ENCODE assay signal across 8 cellular contexts in the genomic region with DNA sequence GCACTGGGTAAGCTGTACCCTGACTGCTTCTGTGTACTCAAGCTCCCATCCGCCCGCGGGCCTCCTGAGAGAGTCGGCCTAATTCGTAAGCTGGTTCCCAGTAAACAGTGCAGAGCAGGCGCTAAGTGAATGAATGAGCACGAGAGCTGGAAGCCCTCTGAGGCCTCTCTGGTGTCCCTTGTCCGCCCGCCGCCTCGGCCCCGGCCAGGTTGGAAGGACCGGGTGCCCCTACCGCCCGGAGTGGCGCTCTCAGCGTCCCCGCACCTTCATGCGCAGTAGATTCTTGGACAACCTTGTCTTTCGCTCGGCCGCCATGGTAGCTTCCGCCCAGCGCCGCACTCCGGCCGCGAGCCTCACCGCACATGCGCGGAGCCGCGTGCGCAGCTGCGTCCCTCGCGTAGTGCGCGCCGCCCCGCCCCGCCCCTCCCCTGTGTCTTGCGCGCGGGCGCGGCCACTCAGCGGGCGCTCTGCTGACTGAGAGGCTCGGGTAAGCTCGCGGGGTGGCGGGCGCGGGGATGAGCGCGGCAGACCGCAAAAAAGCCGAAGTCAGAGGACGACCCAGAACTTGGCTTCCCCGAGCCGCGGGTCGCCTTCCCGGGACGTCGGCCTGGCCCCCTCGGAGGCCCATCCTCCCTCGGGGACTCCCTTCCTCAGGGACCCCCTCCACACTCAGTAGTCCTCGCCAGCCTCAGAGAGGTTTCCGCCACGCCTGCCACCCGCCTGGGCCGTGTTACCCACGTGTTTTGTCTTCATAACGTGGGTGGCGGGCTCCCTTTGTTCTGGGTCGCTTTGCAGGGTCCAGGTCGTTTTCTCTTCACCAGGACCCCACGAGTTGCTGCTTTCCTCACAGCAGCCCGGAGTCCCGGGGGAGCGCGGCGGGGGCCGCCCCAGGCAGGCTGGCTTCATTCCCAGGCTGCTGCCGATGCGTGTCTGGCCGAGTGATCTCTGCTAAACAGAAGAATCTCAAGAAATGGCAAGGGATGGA. TPM values are rescaled to one million over a fixed set of nuclear protein-coding genes. Genes with fewer than 3 reads are reported as not detected.
DNase-seq lines count a peak whose midpoint lies in the region; ATAC-seq and TF ChIP-seq lines count a peak whose summit lies in the region.

A gene with protein sequence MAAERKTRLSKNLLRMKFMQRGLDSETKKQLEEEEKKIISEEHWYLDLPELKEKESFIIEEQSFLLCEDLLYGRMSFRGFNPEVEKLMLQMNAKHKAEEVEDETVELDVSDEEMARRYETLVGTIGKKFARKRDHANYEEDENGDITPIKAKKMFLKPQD (minus strand): TSS at position 364 of the 985 bp plus-strand sequence. CDS start 49 bp downstream, at position 315.

- peaks cover 31% of the 10 kb centered on the region for H3K36me3 Mint-ChIP-seq in activated T-helper 17 cell treated with anti-CD3 and anti-CD28 coated beads, Interleukin-2, amount 50 U/mL, for 72 hours (ENCODE audit: low read depth)
- peaks cover 8% of the 10 kb centered on the region for H3K36me3 Mint-ChIP-seq in natural killer cell

- TF ChIP-seq CTCF in fibroblast of mammary gland (conservative IDR thresholded peaks at IDR 0.05; ENCODE audit: control insufficient read depth, insufficient read depth, low read depth, low read length), result no peak
- TF ChIP-seq CTCF in natural killer cell (IDR thresholded peaks at IDR 0.05), result no peak

- H3K4me3 ChIP-seq in fibroblast of mammary gland (ENCODE audit: control insufficient read depth, low read depth, low read length), result peak within 1 kb of the TSS; percentile 89

- intact Hi-C loops in natural killer cell (cut with micrococcal nuclease), result no loop called here

- H3K4me1 Mint-ChIP-seq in activated T-helper 17 cell treated with anti-CD3 and anti-CD28 coated beads, Interleukin-2, amount 50 U/mL, for 72 hours, result peaks cover 22% of the 10 kb centered on the region
- peaks cover 26 to 44% of the 10 kb centered on the region in 2 donors for H3K4me1 Mint-ChIP-seq in natural killer cell

- H3K27me3 Mint-ChIP-seq in activated T-helper 17 cell treated with anti-CD3 and anti-CD28 coated beads, Interleukin-2, amount 50 U/mL, for 72 hours, result peaks cover 15% of the 10 kb centered on the region
- H3K27me3 Mint-ChIP-seq in natural killer cell (ENCODE audit: low read depth in 2 of 2), result peaks cover 14 to 21% of the 10 kb centered on the region in 2 donors

- peak within 1 kb of the TSS; percentile 84 for H3K4me3 Mint-ChIP-seq in activated T-helper 17 cell treated with anti-CD3 and anti-CD28 coated beads, Interleukin-2, amount 50 U/mL, for 72 hours
- peak within 1 kb of the TSS; percentile 94 for H3K4me3 Mint-ChIP-seq in natural killer cell

- H3K27ac Mint-ChIP-seq in activated T-helper 17 cell treated with anti-CD3 and anti-CD28 coated beads, Interleukin-2, amount 50 U/mL, for 72 hours, result peak within 1 kb of the TSS; percentile 96
- peak within 1 kb of the TSS; percentile 91 to 94 for H3K27ac Mint-ChIP-seq in natural killer cell

- peak; percentile 52 for DNase-seq in DMS79 (lab: John Stamatoyannopoulos, UW)
- peak; percentile 80 for DNase-seq in KG1 (lab: John Stamatoyannopoulos, UW)
- peak; percentile 88 for DNase-seq in RPMI7951 (ENCODE audit: low read depth)
- peak; percentile 82 for DNase-seq in fibroblast of mammary gland (ENCODE audit: low read depth)
- peak; percentile 89 for DNase-seq in natural killer cell
- DNase-seq in stimulated activated naive CD4-positive, alpha-beta T cell (lab: John Stamatoyannopoulos, UW), result peak; percentile 82 to 93 (median 88)

- ATAC-seq in GM21723 (IDR thresholded peaks at IDR 0.05; ENCODE audit: unreplicated experiment) (peak; percentile 95), natural killer cell (peak; percentile 93 to 98 (median 95))
- peak; percentile 98 for ATAC-seq in activated T-helper 17 cell treated with anti-CD3 and anti-CD28 coated beads, Interleukin-2, amount 50 U/mL, for 72 hours (replicated peaks)

- no peaks in the 10 kb centered on the region for H3K9me3 Mint-ChIP-seq in activated T-helper 17 cell treated with anti-CD3 and anti-CD28 coated beads, Interleukin-2, amount 50 U/mL, for 72 hours
- no peaks in the 10 kb centered on the region for H3K9me3 Mint-ChIP-seq in natural killer cell

RNA-seq across cellular contexts. Expression of the gene that starts here (rescaled TPM):
- total RNA-seq in RPMI7951 (2014; rRNA removed; shearing (Covaris generic)), result 60.6 and 91.3 TPM in 2 replicates
- 10 to 100 TPM; 31.9 to 41.0 TPM for total RNA-seq in activated T-helper 17 cell treated with anti-CD3 and anti-CD28 coated beads, Interleukin-2, amount 50 U/mL, for 72 hours
- total RNA-seq in natural killer cell, result 10 to 100 TPM; 14.5 to 25.3 (median 15.5) TPM

Comparison
In these comparisons a context has a peak if more than half of its experiments do, and no peak if none do; other contexts are left out.
1. Peak in every context shown above with its lines: DNase-seq, ATAC-seq and H3K4me3 ChIP-seq.